Comparison of ENCODE assay signal across 8 cellular contexts in genomic region chr9:110256142-110256391, GRCh38. TPM values are rescaled to one million over a fixed set of nuclear protein-coding genes. Genes with fewer than 3 reads are reported as not detected.
DNase-seq lines count a peak whose midpoint lies in the region; ATAC-seq and TF ChIP-seq lines count a peak whose summit lies in the region.

No MANE protein-coding gene starts in this region.

- CTCF ChIA-PET in OCI-LY7 (lab: Charles Lee; ENCODE audit: unreplicated experiment): interaction anchor here (0.7 kb wide), 2 partner anchors 300 to 451 kb away, joined by 4 to 11 read pairs; no protein-coding TSS in a partner anchor

- no peaks in the 10 kb centered on the region for H3K9me3 ChIP-seq in OCI-LY7 (ENCODE audit: low read length)

- H3K27me3 Mint-ChIP-seq in neural crest cell (ENCODE audit: low read depth): no peaks in the 10 kb centered on the region

- in situ Hi-C loops in GM13977 (cut with MboI; ENCODE audit: low pct_unique_long_range_greater_than_20kb, low sequenced_read_pairs, unreplicated experiment): no loop called here

- intact Hi-C loops in OCI-LY7 (cut with micrococcal nuclease; ENCODE audit: unreplicated experiment): loop anchor here (5.0 kb wide), 1 partner anchor 51 kb away; no protein-coding TSS in a partner anchor

- peak overlapping the region; percentile 53; the same call in 1 of the 2 replicates for H2AFZ ChIP-seq in OCI-LY7 (ENCODE audit: low read length)

- no TSS peak for BruUV-seq in OCI-LY7 (replicated peaks; lab: Mats Ljungman, UMichigan)

- DNase-seq in GM13977 (ENCODE audit: low spot score) (peak; percentile 16), OCI-LY7 (ENCODE audit: low spot score) (no peak), epithelial cell of proximal tubule (ENCODE audit: low read depth) (no peak), neural crest cell (ENCODE audit: low read depth, low spot score) (no peak), T-helper 9 cell (no peak), GF-D8 (lab: John Stamatoyannopoulos, UW) (no peak)

- H3K9me3 Mint-ChIP-seq in neural crest cell: no peaks in the 10 kb centered on the region

- H3K4me1 ChIP-seq in OCI-LY7 (ENCODE audit: insufficient read depth, low read length, poor library complexity, severe bottlenecking): peaks cover 26% of the 10 kb centered on the region

- peak overlapping the region; percentile 87 for H3K4me2 ChIP-seq in OCI-LY7 (ENCODE audit: low read length)

- peak overlapping the region; percentile 96 for H3K4me3 Mint-ChIP-seq in neural crest cell

- peaks cover 51% of the 10 kb centered on the region for H3K4me1 Mint-ChIP-seq in neural crest cell

- H3K27ac ChIP-seq in OCI-LY7 (ENCODE audit: low read depth, low read length, poor library complexity, severe bottlenecking): no peak overlapping the region

- peaks cover 14% of the 10 kb centered on the region for H4K20me1 ChIP-seq in OCI-LY7 (ENCODE audit: insufficient read depth, low read length)

- H3K4me3 ChIP-seq in OCI-LY7 (ENCODE audit: low read depth, low read length, poor library complexity, severe bottlenecking) (peak overlapping the region; percentile 92), epithelial cell of proximal tubule (ENCODE audit: low read depth, low read length) (peak overlapping the region; percentile 87)

- no peak for ATAC-seq in GM21381 (IDR thresholded peaks at IDR 0.05; ENCODE audit: unreplicated experiment)
- no peak for ATAC-seq in activated CD4-positive, CD25-positive, alpha-beta regulatory T cell treated with anti-CD3 and anti-CD28 coated beads, Interleukin-2, amount 50 U/mL, for 24 hours

- TF ChIP-seq CTCF in GM13977 (IDR thresholded peaks at IDR 0.05; ENCODE audit: extremely low read depth, insufficient read depth, missing control alignments): no peak
- no peak for TF ChIP-seq CTCF in OCI-LY7 (conservative IDR thresholded peaks at IDR 0.05; ENCODE audit: low read length)
- no peak for TF ChIP-seq CTCF in epithelial cell of proximal tubule (conservative IDR thresholded peaks at IDR 0.05; ENCODE audit: low read depth, low read length)
- TF ChIP-seq CTCF in neural crest cell (conservative IDR thresholded peaks at IDR 0.05): no peak

- H3K27ac Mint-ChIP-seq in neural crest cell (ENCODE audit: unreplicated experiment): peak overlapping the region; percentile 98

- H3K36me3 Mint-ChIP-seq in neural crest cell (ENCODE audit: low read depth): no peaks in the 10 kb centered on the region

- H3K79me2 ChIP-seq in OCI-LY7 (ENCODE audit: insufficient read depth, low read depth, low read length): peaks cover 50% of the 10 kb centered on the region

- H3K9me2 ChIP-seq in OCI-LY7 (ENCODE audit: insufficient read depth, low read length): no peaks in the 10 kb centered on the region

- POLR2A ChIA-PET in OCI-LY7 (lab: Charles Lee): interaction anchor here (0.6 to 1.8 kb wide), 7 partner anchors 16 to 1981 kb away, joined by 3 to 6 read pairs (median 4); no protein-coding TSS in a partner anchor

- H3K36me3 ChIP-seq in OCI-LY7 (ENCODE audit: insufficient read depth, low read length): peaks cover 8% of the 10 kb centered on the region

RNA-seq across cellular contexts. Expression of gene TXN, which starts 0.2 kb away (rescaled TPM):
- total RNA-seq in OCI-LY7 (2014; rRNA removed; shearing (Covaris generic)): 82.5 and 120 TPM in 2 replicates
- total RNA-seq in OCI-LY7 (2022): 135 and 165 TPM in 2 replicates
- total RNA-seq in epithelial cell of proximal tubule: 307 and 390 TPM in 2 replicates
- 181 and 188 TPM in 2 replicates for total RNA-seq in neural crest cell

RNA-seq across cellular contexts. Expression of gene C9orf152, which starts 48.1 kb away (rescaled TPM):
- total RNA-seq in OCI-LY7 (2014; rRNA removed; shearing (Covaris generic)): not detected in 2 replicates
- not detected in 2 replicates for total RNA-seq in OCI-LY7 (2022)
- total RNA-seq in epithelial cell of proximal tubule: not detected in 2 replicates
- total RNA-seq in neural crest cell: not detected in 2 replicates
